8 cellular contexts compared by ENCODE assay signal in genomic region chr17:81682565-81683207, GRCh38. TPM values are rescaled to one million over a fixed set of nuclear protein-coding genes. Genes with fewer than 3 reads are reported as not detected.
A peak's percentile ranks its signal among the peaks of the same experiment; 100 is the strongest.
DNase-seq lines count a peak whose midpoint lies in the region; ATAC-seq and TF ChIP-seq lines count a peak whose summit lies in the region.

No MANE protein-coding gene starts in this region.

- H3K36me3 ChIP-seq in HUES64 (ENCODE audit: insufficient read depth, low read length): peaks cover 29% of the 10 kb centered on the region

- peaks cover 22% of the 10 kb centered on the region for H3K36me3 Mint-ChIP-seq in brain

- H3K27me3 ChIP-seq in HUES64 (ENCODE audit: insufficient read depth, low read length) (no peaks in the 10 kb centered on the region), mononuclear cell (ENCODE audit: insufficient read depth, low read length) (no peaks in the 10 kb centered on the region)

- peaks cover 0 to 6% (median 0%) of the 10 kb centered on the region in 5 experiments for H3K9me3 Mint-ChIP-seq in brain

- 51% methylated on average over 19 of the region's 19 CpGs for WGBS in HUES64

- H3K9me3 ChIP-seq in HUES64 (ENCODE audit: insufficient read depth, low read depth, low read length): no peaks in the 10 kb centered on the region
- H3K9me3 ChIP-seq in mononuclear cell (ENCODE audit: low read depth, low read length): no peaks in the 10 kb centered on the region

- H3K9ac ChIP-seq in HUES64 (ENCODE audit: low read depth, low read length): peak overlapping the region; percentile 85

- no peak for DNase-seq in AG10803 (ENCODE audit: low read depth)
- DNase-seq in DMS153 (lab: John Stamatoyannopoulos, UW): no peak
- no peak for DNase-seq in OCI-M1 (lab: John Stamatoyannopoulos, UW)
- DNase-seq in germinal center (ENCODE audit: low spot score): no peak

- peaks cover 43% of the 10 kb centered on the region for H3K4me1 Mint-ChIP-seq in brain

- no peak for ATAC-seq in HG03520 (IDR thresholded peaks at IDR 0.05; ENCODE audit: unreplicated experiment)

- H3K27ac ChIP-seq in HUES64 (ENCODE audit: low read depth, low read length): peak overlapping the region; percentile 85

- H3K4me1 ChIP-seq in HUES64 (ENCODE audit: insufficient read depth, low read length) (peaks cover 9% of the 10 kb centered on the region; the same call in 1 of the 2 replicates), mononuclear cell (ENCODE audit: insufficient read depth, low read length) (peaks cover 26% of the 10 kb centered on the region)

- peak overlapping the region; percentile 90 to 96 (median 95) for H3K4me3 Mint-ChIP-seq in brain

- peak overlapping the region; percentile 73 to 99 (median 94) for H3K27ac Mint-ChIP-seq in brain

- TF ChIP-seq CTCF in AG10803 (conservative IDR thresholded peaks at IDR 0.05; ENCODE audit: low read length) (no peak), brain (conservative IDR thresholded peaks at IDR 0.05) (no peak)

- H3K4me3 ChIP-seq in AG10803 (ENCODE audit: low read length) (peak overlapping the region; percentile 84), HUES64 (ENCODE audit: low read length) (peak overlapping the region; percentile 89), mononuclear cell (ENCODE audit: low read length) (peak overlapping the region; percentile 78)

- H3K27me3 Mint-ChIP-seq in brain: peaks cover 8% of the 10 kb centered on the region

RNA-seq across cellular contexts. Expression of gene ARL16, which starts 0.9 kb away (rescaled TPM):
- polyA plus RNA-seq in HUES64 (2013, experiment 1 of 2): 44.7 TPM
- polyA plus RNA-seq in HUES64 (2013, experiment 2 of 2): 43.4 TPM
- polyA plus RNA-seq in brain (ENCODE audit: insufficient read depth, low read depth, low replicate concordance): 78.3 TPM
- total RNA-seq in mononuclear cell: 15.5 TPM

RNA-seq across cellular contexts. Expression of gene HGS, which starts 1.1 kb away (rescaled TPM):
- 63.3 TPM for polyA plus RNA-seq in HUES64 (2013, experiment 1 of 2)
- 65.9 TPM for polyA plus RNA-seq in HUES64 (2013, experiment 2 of 2)
- polyA plus RNA-seq in brain (ENCODE audit: insufficient read depth, low read depth, low replicate concordance): 147 TPM
- total RNA-seq in mononuclear cell: 57.0 TPM

RNA-seq across cellular contexts. Expression of gene CCDC137, which starts 16.1 kb away (rescaled TPM):
- 37.7 TPM for polyA plus RNA-seq in HUES64 (2013, experiment 1 of 2)
- 32.3 TPM for polyA plus RNA-seq in HUES64 (2013, experiment 2 of 2)
- polyA plus RNA-seq in brain (ENCODE audit: insufficient read depth, low read depth, low replicate concordance): 19.4 TPM
- total RNA-seq in mononuclear cell: 4.4 TPM

RNA-seq across cellular contexts. Expression of gene OXLD1, which starts 16.3 kb away (rescaled TPM):
- 26.7 TPM for polyA plus RNA-seq in HUES64 (2013, experiment 1 of 2)
- polyA plus RNA-seq in HUES64 (2013, experiment 2 of 2): 28.5 TPM
- polyA plus RNA-seq in brain (ENCODE audit: insufficient read depth, low read depth, low replicate concordance): 32.6 TPM
- 19.3 TPM for total RNA-seq in mononuclear cell

RNA-seq across cellular contexts. Expression of gene MRPL12, which starts 20.5 kb away (rescaled TPM):
- 117 TPM for polyA plus RNA-seq in HUES64 (2013, experiment 1 of 2)
- 107 TPM for polyA plus RNA-seq in HUES64 (2013, experiment 2 of 2)
- polyA plus RNA-seq in brain (ENCODE audit: insufficient read depth, low read depth, low replicate concordance): 91.5 TPM
- total RNA-seq in mononuclear cell: 3.7 TPM
